ENCODE assay signal across 17 cellular contexts in the genomic region with DNA sequence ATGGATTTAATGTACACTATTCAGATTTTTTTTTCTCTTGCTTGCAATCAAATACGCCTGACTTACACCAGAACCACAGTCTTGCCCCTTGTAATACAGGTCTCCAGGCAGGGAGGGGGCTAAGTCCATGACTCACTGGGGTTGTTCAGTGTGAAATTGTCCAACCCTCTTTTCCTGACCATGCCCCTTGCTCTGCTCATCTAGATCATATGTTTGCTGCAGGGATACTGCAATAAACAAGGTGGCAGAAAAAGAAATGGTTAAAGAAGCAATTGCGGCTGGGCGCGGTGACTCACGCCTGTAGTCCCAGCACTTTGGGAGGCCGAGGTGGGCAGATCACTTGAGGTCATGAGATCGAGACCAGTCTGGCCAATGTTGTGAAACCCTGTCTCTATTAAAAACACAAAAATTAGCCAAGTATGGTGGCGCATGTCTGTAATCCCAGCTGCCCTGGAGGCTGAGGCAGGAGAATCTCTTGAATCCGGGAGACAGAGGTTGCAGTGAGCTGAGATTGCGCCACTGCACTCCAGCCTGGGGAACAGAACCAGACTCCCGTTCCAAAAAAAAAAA.
DNase-seq lines count a peak whose midpoint lies in the region; ATAC-seq and TF ChIP-seq lines count a peak whose summit lies in the region.
"Had no signal": no experiment of that assay in that cellular context is flagged by ENCODE, and none has a peak within 500 bp of the region (broad histone marks: within the 10 kb centered on the region; RNA-seq: fewer than 3 reads in every experiment).

No MANE protein-coding gene starts in this region.

- no peaks in the 10 kb centered on the region for H3K9me3 Mint-ChIP-seq in Caco-2 (ENCODE audit: unreplicated experiment)
- no peaks in the 10 kb centered on the region for H3K9me3 Mint-ChIP-seq in activated CD4-positive, alpha-beta T cell treated with anti-CD3 and anti-CD28 coated beads for 36 hours (ENCODE audit: low read depth)
- H3K9me3 Mint-ChIP-seq: CD8-positive, alpha-beta T cell had no signal

- CTCF ChIA-PET in Caco-2 (lab: Charles Lee), result interaction anchor here (0.5 kb wide), 1 partner anchor 56 kb away, joined by 4 read pairs; no protein-coding TSS in a partner anchor
- CTCF ChIA-PET in activated CD4-positive, alpha-beta T cell treated with anti-CD3 and anti-CD28 coated beads for 36 hours (lab: Charles Lee), result no interaction called here

- TF ChIP-seq POLR2A in NB4 (IDR thresholded peaks at IDR 0.05; ENCODE audit: extremely low read depth, insufficient read length) (no peak), lower leg skin (IDR thresholded peaks at IDR 0.05) (no peak), ovary (IDR thresholded peaks at IDR 0.05) (no peak)

- no TSS peak for BruUV-seq in Caco-2 (replicated peaks; lab: Mats Ljungman, UMichigan)

- peaks cover 6% of the 10 kb centered on the region for H3K4me1 Mint-ChIP-seq in Caco-2 (ENCODE audit: low read depth, unreplicated experiment)
- H3K4me1 Mint-ChIP-seq in activated CD4-positive, alpha-beta T cell treated with anti-CD3 and anti-CD28 coated beads for 36 hours, result no peaks in the 10 kb centered on the region

- H3K27me3 Mint-ChIP-seq in Caco-2 (ENCODE audit: insufficient read depth, unreplicated experiment), result no peaks in the 10 kb centered on the region
- H3K27me3 Mint-ChIP-seq in activated CD4-positive, alpha-beta T cell treated with anti-CD3 and anti-CD28 coated beads for 36 hours, result peaks cover 2% of the 10 kb centered on the region

- H3K9ac ChIP-seq in BLaER1 treated with 17β-estradiol and CSF1 and Interleukin-3, amounts not matched to agents 10 nM and 100 nM, result no peak overlapping the region

- peak overlapping the region in 7 of 11 experiments; percentile 36 to 87 (median 63); a peak in 11 of 22 replicates for H3K4me2 ChIP-seq in BLaER1 treated with 17β-estradiol and CSF1 and Interleukin-3, amounts not matched to agents 10 nM and 100 nM
- H3K4me2 ChIP-seq: A549 had no signal

- POLR2A ChIA-PET in Caco-2 (lab: Charles Lee), result no interaction called here
- POLR2A ChIA-PET in activated CD4-positive, alpha-beta T cell treated with anti-CD3 and anti-CD28 coated beads for 36 hours (lab: Charles Lee), result no interaction called here

- ATAC-seq in activated CD4-positive, alpha-beta T cell treated with anti-CD3 and anti-CD28 coated beads for 36 hours, result no peak
- ATAC-seq: CD8-positive, alpha-beta T cell had no signal

- H3K4me1 ChIP-seq in BLaER1 treated with 17β-estradiol and CSF1 and Interleukin-3, amounts not matched to agents 10 nM and 100 nM, result peaks cover 26 to 85% (median 54%) of the 10 kb centered on the region in 10 experiments
- H3K4me1 ChIP-seq in Caco-2 (peaks cover 24% of the 10 kb centered on the region), ovary (ENCODE audit: insufficient read depth) (no peaks in the 10 kb centered on the region)
- H3K4me1 ChIP-seq: BE2C, HAP-1 had no signal

- no peaks in the 10 kb centered on the region for H3K36me3 Mint-ChIP-seq in Caco-2 (ENCODE audit: insufficient read depth, unreplicated experiment)
- H3K36me3 Mint-ChIP-seq in activated CD4-positive, alpha-beta T cell treated with anti-CD3 and anti-CD28 coated beads for 36 hours (ENCODE audit: low read depth), result no peaks in the 10 kb centered on the region
- H3K36me3 Mint-ChIP-seq: CD14-positive monocyte; CD8-positive, alpha-beta T cell had no signal

- peak overlapping the region; percentile 32 for H3K27ac Mint-ChIP-seq in Caco-2 (ENCODE audit: unreplicated experiment)
- no peak overlapping the region for H3K27ac Mint-ChIP-seq in activated CD4-positive, alpha-beta T cell treated with anti-CD3 and anti-CD28 coated beads for 36 hours
- H3K27ac Mint-ChIP-seq: CD14-positive monocyte; CD8-positive, alpha-beta T cell had no signal

- DNase-seq in Caco-2 (no peak), NB4 (ENCODE audit: low read depth) (peak; percentile 60), fibroblast of mammary gland (ENCODE audit: low read depth) (peak; percentile 8), lower leg skin (ENCODE audit: low spot score in 2 of 2) (no peak), ovary (no peak)
- DNase-seq in activated CD4-positive, alpha-beta T cell treated with anti-CD3 and anti-CD28 coated beads for 36 hours, result no peak
- DNase-seq: BE2C; CD8-positive, alpha-beta T cell; COR-L47; DND-41; GF-D8; GOT3 had no signal

- H3K4me3 Mint-ChIP-seq in Caco-2 (ENCODE audit: unreplicated experiment), result no peak overlapping the region
- no peak overlapping the region for H3K4me3 Mint-ChIP-seq in activated CD4-positive, alpha-beta T cell treated with anti-CD3 and anti-CD28 coated beads for 36 hours
- H3K4me3 Mint-ChIP-seq: CD14-positive monocyte; CD8-positive, alpha-beta T cell had no signal

- WGBS in lower leg skin, 2 donors, result 75 to 79% methylated on average over 11 of the region's 11 CpGs
- 85 to 89% (median 85%) methylated on average over 11 of the region's 11 CpGs for WGBS in ovary, 3 donors

- no peak for TF ChIP-seq CTCF in Caco-2 (IDR thresholded peaks at IDR 0.05; ENCODE audit: insufficient read depth in 1 of 2, low read depth in 1 of 2, low read length in 1 of 2, severe bottlenecking in 1 of 2, unreplicated experiment in 1 of 2)
- TF ChIP-seq CTCF in NB4 (IDR thresholded peaks at IDR 0.05; ENCODE audit: low read depth, low read length), result no peak
- no peak for TF ChIP-seq CTCF in fibroblast of mammary gland (conservative IDR thresholded peaks at IDR 0.05; ENCODE audit: control insufficient read depth, insufficient read depth, low read depth, low read length)
- TF ChIP-seq CTCF in lower leg skin (IDR thresholded peaks at IDR 0.05), result no peak
- no peak for TF ChIP-seq CTCF in ovary (IDR thresholded peaks at IDR 0.05)

- intact Hi-C loops in Caco-2 (cut with micrococcal nuclease; ENCODE audit: unreplicated experiment), result no loop called here
- intact Hi-C loops in activated CD4-positive, alpha-beta T cell treated with anti-CD3 and anti-CD28 coated beads for 36 hours (cut with DNase I, micrococcal nuclease), result no loop called here
- intact Hi-C loops in lower leg skin (cut with DNase I; ENCODE audit: low total_unique reads), result no loop called here
- intact Hi-C loops in ovary (cut with DNase I), result no loop called here

- H3K27ac ChIP-seq in BLaER1 treated with 17β-estradiol and CSF1 and Interleukin-3, amounts not matched to agents 10 nM and 100 nM, result peak overlapping the region in 1 of 11 experiments; percentile 10; a peak in 1 of 22 replicates
- H3K27ac ChIP-seq in ovary, result no peak overlapping the region
- H3K27ac ChIP-seq: HL-60 had no signal

- H3K4me3 ChIP-seq in BLaER1 treated with 17β-estradiol and CSF1 and Interleukin-3, amounts not matched to agents 10 nM and 100 nM, result no peak overlapping the region
- no peak overlapping the region for H3K4me3 ChIP-seq in Caco-2 (ENCODE audit: low read depth, low read length)
- no peak overlapping the region for H3K4me3 ChIP-seq in NB4 (ENCODE audit: low read depth, low read length)
- no peak overlapping the region for H3K4me3 ChIP-seq in fibroblast of mammary gland (ENCODE audit: control insufficient read depth, low read depth, low read length)
- no peak overlapping the region for H3K4me3 ChIP-seq in lower leg skin (ENCODE audit: low read depth, poor library complexity, severe bottlenecking)
- H3K4me3 ChIP-seq in ovary, result no peak overlapping the region
- H3K4me3 ChIP-seq: A549, HAP-1 had no signal

- H3K36me3 ChIP-seq in BLaER1 treated with 17β-estradiol and CSF1 and Interleukin-3, amounts not matched to agents 10 nM and 100 nM, result no peaks in the 10 kb centered on the region
- H3K36me3 ChIP-seq in Caco-2 (ENCODE audit: control insufficient read depth, insufficient read depth, low read length) (no peaks in the 10 kb centered on the region), ovary (no peaks in the 10 kb centered on the region)
- H3K36me3 ChIP-seq: BE2C, HAP-1 had no signal

- H3K9me3 ChIP-seq in BLaER1 treated with 17β-estradiol and CSF1 and Interleukin-3, amounts not matched to agents 10 nM and 100 nM (replicated peaks in 1 of 11), result peaks cover 0 to 6% (median 0%) of the 10 kb centered on the region in 11 experiments; a peak in 1 of 22 replicates
- H3K9me3 ChIP-seq in Caco-2 (peaks cover 3% of the 10 kb centered on the region; the same call in 1 of the 2 replicates), ovary (no peaks in the 10 kb centered on the region)
- H3K9me3 ChIP-seq: A549, BE2C, HAP-1 had no signal

- no peaks in the 10 kb centered on the region for H4K20me1 ChIP-seq in BLaER1 treated with 17β-estradiol and CSF1 and Interleukin-3, amounts not matched to agents 10 nM and 100 nM

- no peaks in the 10 kb centered on the region for H3K27me3 ChIP-seq in BLaER1 treated with 17β-estradiol and CSF1 and Interleukin-3, amounts not matched to agents 10 nM and 100 nM
- no peaks in the 10 kb centered on the region for H3K27me3 ChIP-seq in Caco-2 (replicated peaks; ENCODE audit: control insufficient read depth, insufficient read depth, low read length)
- no peaks in the 10 kb centered on the region for H3K27me3 ChIP-seq in ovary
- H3K27me3 ChIP-seq: BE2C had no signal

- no peak for TF ChIP-seq EP300 in ovary (IDR thresholded peaks at IDR 0.05)

Comparison
In these comparisons a context has a peak if more than half of its experiments do, and no peak if none do; other contexts are left out.
1. DNase-seq: peak in NB4 (single experiment) and fibroblast of mammary gland (single experiment); none in Caco-2 (0 of 2), activated CD4-positive, alpha-beta T cell treated with anti-CD3 and anti-CD28 coated beads for 36 hours (single experiment), lower leg skin (0 of 2) and ovary (0 of 5).